ENCODE assay signal across 8 cellular contexts in the genomic region with DNA sequence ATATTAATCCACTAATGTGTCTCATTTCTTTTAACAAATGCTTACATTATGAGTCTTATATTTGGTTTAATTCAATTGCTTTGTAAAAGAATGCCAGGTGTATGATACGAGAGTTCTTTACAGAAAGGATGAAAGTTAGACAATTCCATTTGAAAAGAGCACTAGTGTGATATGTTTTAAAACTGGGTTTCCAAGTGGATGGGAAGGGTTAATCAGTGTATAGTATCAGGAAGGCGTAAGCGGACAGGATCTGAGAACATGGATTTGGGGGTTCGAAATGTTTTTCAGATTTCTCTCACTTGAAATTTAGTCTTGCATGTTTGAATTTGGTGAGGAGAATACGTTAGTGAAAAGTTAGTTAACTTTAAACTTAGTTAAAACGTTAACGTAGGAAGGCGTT. TPM values are rescaled to one million over a fixed set of nuclear protein-coding genes. Genes with fewer than 3 reads are reported as not detected.
A peak's percentile ranks its signal among the peaks of the same experiment; 100 is the strongest.
DNase-seq lines count a peak whose midpoint lies in the region; ATAC-seq, FAIRE-seq and TF ChIP-seq lines count a peak whose summit lies in the region.

No MANE protein-coding gene starts in this region.

- H3K4me1 Mint-ChIP-seq in activated CD8-positive, alpha-beta T cell treated with anti-CD3 and anti-CD28 coated beads for 36 hours (ENCODE audit: low read depth): peaks cover 49% of the 10 kb centered on the region

- intact Hi-C loops in activated CD8-positive, alpha-beta T cell treated with anti-CD3 and anti-CD28 coated beads for 36 hours (cut with micrococcal nuclease): no loop called here
- intact Hi-C loops in sciatic nerve (cut with DNase I): loop anchor here (1.0 kb wide), 1 partner anchor 24 kb away; no protein-coding TSS in a partner anchor

- peaks cover 21% of the 10 kb centered on the region for H3K36me3 Mint-ChIP-seq in activated CD8-positive, alpha-beta T cell treated with anti-CD3 and anti-CD28 coated beads for 36 hours (ENCODE audit: low read depth)

- H4K8ac ChIP-seq in trophoblast cell (ENCODE audit: low read depth, low read length): no peak overlapping the region

- 100% methylated on average over 3 of the region's 8 CpGs for WGBS in trophoblast cell (ENCODE audit: extremely low coverage, insufficient coverage, insufficient read length)

- peaks cover 49 to 68% (median 57%) of the 10 kb centered on the region in 10 experiments for H3K4me1 ChIP-seq in BLaER1 treated with 17β-estradiol and CSF1 and Interleukin-3, amounts not matched to agents 10 nM and 100 nM
- H3K4me1 ChIP-seq in trophoblast cell (ENCODE audit: control insufficient read depth in 1 of 2, insufficient read depth in 2 of 2, low read length in 2 of 2): peaks cover 0 to 6% of the 10 kb centered on the region in 2 experiments

- peak overlapping the region; percentile 88 to 99 (median 94) for H3K4me2 ChIP-seq in BLaER1 treated with 17β-estradiol and CSF1 and Interleukin-3, amounts not matched to agents 10 nM and 100 nM
- peak overlapping the region; percentile 53 for H3K4me2 ChIP-seq in trophoblast cell (ENCODE audit: low read length)

- H4K12ac ChIP-seq in trophoblast cell (ENCODE audit: low read depth, low read length): no peak overlapping the region

- no peak overlapping the region for H3K18ac ChIP-seq in trophoblast cell (ENCODE audit: low read length)

- no peak for TF ChIP-seq CTCF in fibroblast of mammary gland (conservative IDR thresholded peaks at IDR 0.05; ENCODE audit: control insufficient read depth, insufficient read depth, low read depth, low read length)
- no peak for TF ChIP-seq CTCF in activated CD8-positive, alpha-beta T cell treated with anti-CD3 and anti-CD28 coated beads for 36 hours (IDR thresholded peaks at IDR 0.05)

- POLR2A ChIA-PET in activated CD8-positive, alpha-beta T cell treated with anti-CD3 and anti-CD28 coated beads for 36 hours (lab: Charles Lee): no interaction called here

- peak overlapping the region in 10 of 11 experiments; percentile 79 to 99 (median 96); a peak in 16 of 22 replicates for H3K27ac ChIP-seq in BLaER1 treated with 17β-estradiol and CSF1 and Interleukin-3, amounts not matched to agents 10 nM and 100 nM
- H3K27ac ChIP-seq in trophoblast cell (ENCODE audit: low read depth, low read length): no peak overlapping the region

- DNase-seq in RKO (ENCODE audit: low spot score): peak; percentile 58
- DNase-seq in fibroblast of mammary gland (ENCODE audit: low read depth): no peak
- no peak for DNase-seq in trophoblast cell
- no peak for DNase-seq in H54 (ENCODE audit: insufficient read length, low spot score)
- DNase-seq in activated CD8-positive, alpha-beta T cell treated with anti-CD3 and anti-CD28 coated beads for 36 hours: no peak
- no peak for DNase-seq in middle frontal gyrus (ENCODE audit: extremely low spot score, low spot score)
- no peak for DNase-seq in sciatic nerve (ENCODE audit: low spot score)

- H2BK12ac ChIP-seq in trophoblast cell (ENCODE audit: low read length): no peak overlapping the region

- no peak overlapping the region for H3K27ac Mint-ChIP-seq in activated CD8-positive, alpha-beta T cell treated with anti-CD3 and anti-CD28 coated beads for 36 hours

- no peak overlapping the region for H3K14ac ChIP-seq in trophoblast cell (ENCODE audit: low read length)

- H3K4ac ChIP-seq in trophoblast cell (ENCODE audit: low read depth, low read length): no peak overlapping the region

- H3K27me3 Mint-ChIP-seq in activated CD8-positive, alpha-beta T cell treated with anti-CD3 and anti-CD28 coated beads for 36 hours: peaks cover 1% of the 10 kb centered on the region

- peaks cover 28% of the 10 kb centered on the region for H3K79me2 ChIP-seq in trophoblast cell (ENCODE audit: control insufficient read depth, insufficient read depth, low read length, poor library complexity)

- no peak overlapping the region for H3K23ac ChIP-seq in trophoblast cell (ENCODE audit: low read length)

- H2AK5ac ChIP-seq in trophoblast cell (ENCODE audit: low read length): no peak overlapping the region

- CTCF ChIA-PET in activated CD8-positive, alpha-beta T cell treated with anti-CD3 and anti-CD28 coated beads for 36 hours (lab: Charles Lee): no interaction called here

- no peak for FAIRE-seq in H54 (lab: Jason Lieb, UNC)

- H2AFZ ChIP-seq in trophoblast cell (ENCODE audit: insufficient read depth, low read length, poor library complexity): no peak overlapping the region

- H2BK5ac ChIP-seq in trophoblast cell (ENCODE audit: low read depth, low read length, poor library complexity): no peak overlapping the region

- no peak overlapping the region for H3K4me3 Mint-ChIP-seq in activated CD8-positive, alpha-beta T cell treated with anti-CD3 and anti-CD28 coated beads for 36 hours

- no peak for ATAC-seq in activated CD8-positive, alpha-beta T cell treated with anti-CD3 and anti-CD28 coated beads for 36 hours
- no peak for ATAC-seq in sciatic nerve

- peaks cover 0 to 19% (median 6%) of the 10 kb centered on the region in 11 experiments; a peak in 8 of 22 replicates for H3K27me3 ChIP-seq in BLaER1 treated with 17β-estradiol and CSF1 and Interleukin-3, amounts not matched to agents 10 nM and 100 nM
- H3K27me3 ChIP-seq in trophoblast cell (ENCODE audit: insufficient read depth, low read length): no peaks in the 10 kb centered on the region

- H2BK120ac ChIP-seq in trophoblast cell (ENCODE audit: insufficient read depth, low read length, poor library complexity): no peak overlapping the region

- H3K4me3 ChIP-seq in BLaER1 treated with 17β-estradiol and CSF1 and Interleukin-3, amounts not matched to agents 10 nM and 100 nM: peak overlapping the region; percentile 88 to 98 (median 92)
- H3K4me3 ChIP-seq in fibroblast of mammary gland (ENCODE audit: control insufficient read depth, low read depth, low read length): peak overlapping the region; percentile 92
- no peak overlapping the region for H3K4me3 ChIP-seq in trophoblast cell (ENCODE audit: low read depth, low read length)

- no peak for TF ChIP-seq POLR2A in H54 (IDR thresholded peaks at IDR 0.05; ENCODE audit: low read depth, low read length)

- H3K9me3 Mint-ChIP-seq in activated CD8-positive, alpha-beta T cell treated with anti-CD3 and anti-CD28 coated beads for 36 hours: no peaks in the 10 kb centered on the region

- H3K36me3 ChIP-seq in BLaER1 treated with 17β-estradiol and CSF1 and Interleukin-3, amounts not matched to agents 10 nM and 100 nM: peaks cover 20 to 31% (median 27%) of the 10 kb centered on the region in 11 experiments
- peaks cover 7 to 8% of the 10 kb centered on the region in 2 experiments for H3K36me3 ChIP-seq in trophoblast cell (ENCODE audit: control insufficient read depth in 1 of 2, insufficient read depth in 2 of 2, low read length in 2 of 2)

- peaks cover 28% of the 10 kb centered on the region for H3K79me1 ChIP-seq in trophoblast cell (ENCODE audit: low read length)

- no peak overlapping the region for H4K91ac ChIP-seq in trophoblast cell (ENCODE audit: low read depth, low read length)

- no peaks in the 10 kb centered on the region for H3K9me3 ChIP-seq in BLaER1 treated with 17β-estradiol and CSF1 and Interleukin-3, amounts not matched to agents 10 nM and 100 nM (replicated peaks in 1 of 11)
- peaks cover 2% of the 10 kb centered on the region for H3K9me3 ChIP-seq in trophoblast cell (ENCODE audit: insufficient read depth, low read depth, low read length)

- peak overlapping the region in 8 of 11 experiments; percentile 93 to 100 (median 97); a peak in 14 of 22 replicates for H3K9ac ChIP-seq in BLaER1 treated with 17β-estradiol and CSF1 and Interleukin-3, amounts not matched to agents 10 nM and 100 nM
- no peak overlapping the region for H3K9ac ChIP-seq in trophoblast cell (ENCODE audit: low read length)

- H4K20me1 ChIP-seq in BLaER1 treated with 17β-estradiol and CSF1 and Interleukin-3, amounts not matched to agents 10 nM and 100 nM: peaks cover 14 to 64% (median 34%) of the 10 kb centered on the region in 11 experiments; a peak in 19 of 22 replicates

RNA-seq across cellular contexts. Expression of a gene that starts 2.6 kb away (rescaled TPM):
- polyA plus RNA-seq in trophoblast cell (2013): 30.9 and 31.9 TPM in 2 replicates
- 1 to 10 TPM; 7.5 to 9.0 TPM for total RNA-seq in activated CD8-positive, alpha-beta T cell treated with anti-CD3 and anti-CD28 coated beads for 36 hours
- total RNA-seq in sciatic nerve: 79.1 TPM
